8 cellular contexts compared by ENCODE assay signal in genomic region chr11:587978-588380, GRCh38. TPM values are rescaled to one million over a fixed set of nuclear protein-coding genes. Genes with fewer than 3 reads are reported as not detected.
DNase-seq lines count a peak whose midpoint lies in the region; ATAC-seq and TF ChIP-seq lines count a peak whose summit lies in the region.

No MANE protein-coding gene starts in this region.

- H3K4me1 ChIP-seq in lower lobe of right lung, result peaks cover 9% of the 10 kb centered on the region

- H3K27me3 ChIP-seq in lower lobe of right lung (ENCODE audit: low read depth), result no peaks in the 10 kb centered on the region

- H3K4me3 ChIP-seq in lower lobe of right lung, result no peak overlapping the region

- peaks cover 91% of the 10 kb centered on the region for H3K36me3 ChIP-seq in lower lobe of right lung

- no peak for TF ChIP-seq CTCF in lower lobe of right lung (IDR thresholded peaks at IDR 0.05)

- intact Hi-C loops in lower lobe of right lung (cut with DNase I), result no loop called here

- peak; percentile 32 for DNase-seq in NK-92 treated with Interleukin-12 subunit alpha and Interleukin-12 subunit beta, amount 100 ng/mL, for 24 hours (lab: John Stamatoyannopoulos, UW)
- DNase-seq in NK-92 (lab: John Stamatoyannopoulos, UW; ENCODE audit: unreplicated experiment) (no peak), lower lobe of right lung (peak; percentile 77)
- peak; percentile 83 for DNase-seq in activated effector memory CD4-positive, alpha-beta T cell treated with anti-CD3 and anti-CD28 coated beads, Interleukin-2, amount 50 U/mL, for 16 hours
- DNase-seq in stimulated activated naive CD4-positive, alpha-beta T cell treated with Interleukin-2 at 50 U/mL for 16 hours (lab: John Stamatoyannopoulos, UW), result peak; percentile 57

- H3K27ac ChIP-seq in lower lobe of right lung, result peak overlapping the region; percentile 32

- H3K9me3 ChIP-seq in lower lobe of right lung, result no peaks in the 10 kb centered on the region

- peak; percentile 74 to 88 for ATAC-seq in lower lobe of right lung
- ATAC-seq in HG03378 (IDR thresholded peaks at IDR 0.05; ENCODE audit: unreplicated experiment), result no peak
- ATAC-seq in HG02610 (IDR thresholded peaks at IDR 0.05; ENCODE audit: unreplicated experiment), result no peak
- ATAC-seq in HG03342 (IDR thresholded peaks at IDR 0.05; ENCODE audit: unreplicated experiment), result no peak

RNA-seq across cellular contexts. Expression of gene PHRF1, which starts 11.7 kb away (rescaled TPM):
- 31.5 TPM for total RNA-seq in lower lobe of right lung

RNA-seq across cellular contexts. Expression of gene RASSF7, which starts 27.2 kb away (rescaled TPM):
- total RNA-seq in lower lobe of right lung, result 71.5 TPM

RNA-seq across cellular contexts. Expression of gene LMNTD2, which starts 27.4 kb away (rescaled TPM):
- total RNA-seq in lower lobe of right lung, result 6.0 TPM

RNA-seq across cellular contexts. Expression of gene IRF7, which starts 27.8 kb away (rescaled TPM):
- total RNA-seq in lower lobe of right lung, result 84.8 TPM

RNA-seq across cellular contexts. Expression of gene CDHR5, which starts 36.8 kb away (rescaled TPM):
- not detected for total RNA-seq in lower lobe of right lung

Comparison
In these comparisons a context has a peak if more than half of its experiments do, and no peak if none do; other contexts are left out.
1. ATAC-seq: peak in lower lobe of right lung (2 of 2); none in HG03378 (single experiment), HG02610 (single experiment) and HG03342 (single experiment).